ENCODE assay signal across 8 cellular contexts in genomic region chr12:114508529-114509129, GRCh38.
DNase-seq lines count a peak whose midpoint lies in the region; ATAC-seq and TF ChIP-seq lines count a peak whose summit lies in the region.

No MANE protein-coding gene starts in this region.

- H3K36me3 ChIP-seq in Karpas-422 (ENCODE audit: insufficient read depth, low read length) (no peaks in the 10 kb centered on the region), RWPE2 (ENCODE audit: low read depth) (no peaks in the 10 kb centered on the region), osteoblast (ENCODE audit: insufficient read depth, low read length) (no peaks in the 10 kb centered on the region), tibial artery (no peaks in the 10 kb centered on the region)

- no peaks in the 10 kb centered on the region for H3K36me3 Mint-ChIP-seq in activated T-helper 17 cell treated with anti-CD3 and anti-CD28 coated beads, Interleukin-2, amount 50 U/mL, for 72 hours (ENCODE audit: low read depth)

- TF ChIP-seq CTCF in RWPE2 (IDR thresholded peaks at IDR 0.05; ENCODE audit: poor library complexity, severe bottlenecking), result peak; percentile 85
- TF ChIP-seq CTCF in foreskin keratinocyte (conservative IDR thresholded peaks at IDR 0.05), result peak; percentile 75
- TF ChIP-seq CTCF in osteoblast (IDR thresholded peaks at IDR 0.05; ENCODE audit: extremely low read depth, low read depth, low read length), result peak; percentile 77
- TF ChIP-seq CTCF in tibial artery (IDR thresholded peaks at IDR 0.05), result peak; percentile 54 to 67

- H3K4me3 ChIP-seq in Karpas-422 (ENCODE audit: low read length) (no peak overlapping the region), RWPE2 (ENCODE audit: severe bottlenecking) (no peak overlapping the region), osteoblast (ENCODE audit: insufficient read depth, low read length) (no peak overlapping the region), tibial artery (no peak overlapping the region)

- ATAC-seq in RWPE2 (ENCODE audit: low read depth) (peak; percentile 73), foreskin keratinocyte (peak; percentile 75), HG02981 (IDR thresholded peaks at IDR 0.05; ENCODE audit: unreplicated experiment) (no peak)
- ATAC-seq in activated T-helper 17 cell treated with anti-CD3 and anti-CD28 coated beads, Interleukin-2, amount 50 U/mL, for 72 hours (replicated peaks), result peak; percentile 64

- H3K9ac ChIP-seq in Karpas-422 (ENCODE audit: low read length), result no peak overlapping the region

- no peaks in the 10 kb centered on the region for H4K20me1 ChIP-seq in Karpas-422 (ENCODE audit: insufficient read depth, low read depth, low read length)
- H4K20me1 ChIP-seq in osteoblast (ENCODE audit: insufficient read depth, low read length), result no peaks in the 10 kb centered on the region

- H3K27me3 ChIP-seq in Karpas-422 (ENCODE audit: low read length) (no peaks in the 10 kb centered on the region), RWPE2 (ENCODE audit: insufficient read depth, poor library complexity, severe bottlenecking) (peaks cover 29% of the 10 kb centered on the region), foreskin keratinocyte (peaks cover 3% of the 10 kb centered on the region), osteoblast (ENCODE audit: insufficient read depth, low read length) (no peaks in the 10 kb centered on the region), tibial artery (peaks cover 0 to 19% of the 10 kb centered on the region in 2 donors)

- no peaks in the 10 kb centered on the region for H3K4me1 ChIP-seq in Karpas-422 (ENCODE audit: low read length)
- no peaks in the 10 kb centered on the region for H3K4me1 ChIP-seq in RWPE2 (ENCODE audit: insufficient read depth, poor library complexity, severe bottlenecking)
- no peaks in the 10 kb centered on the region for H3K4me1 ChIP-seq in foreskin keratinocyte
- H3K4me1 ChIP-seq in osteoblast (ENCODE audit: insufficient read depth, low read length), result no peaks in the 10 kb centered on the region
- H3K4me1 ChIP-seq in tibial artery, result no peaks in the 10 kb centered on the region

- H3K9me3 Mint-ChIP-seq in activated T-helper 17 cell treated with anti-CD3 and anti-CD28 coated beads, Interleukin-2, amount 50 U/mL, for 72 hours, result no peaks in the 10 kb centered on the region

- H3K4me1 Mint-ChIP-seq in activated T-helper 17 cell treated with anti-CD3 and anti-CD28 coated beads, Interleukin-2, amount 50 U/mL, for 72 hours, result no peaks in the 10 kb centered on the region

- H3K9me3 ChIP-seq in Karpas-422 (ENCODE audit: low read length) (no peaks in the 10 kb centered on the region), RWPE2 (ENCODE audit: severe bottlenecking) (no peaks in the 10 kb centered on the region), osteoblast (ENCODE audit: low read depth, low read length) (no peaks in the 10 kb centered on the region), tibial artery (no peaks in the 10 kb centered on the region)

- H3K4me3 Mint-ChIP-seq in activated T-helper 17 cell treated with anti-CD3 and anti-CD28 coated beads, Interleukin-2, amount 50 U/mL, for 72 hours, result no peak overlapping the region

- H2AFZ ChIP-seq in Karpas-422 (ENCODE audit: low read length), result no peak overlapping the region
- no peak overlapping the region for H2AFZ ChIP-seq in osteoblast (ENCODE audit: low read length)

- no peaks in the 10 kb centered on the region for H3K9me2 ChIP-seq in Karpas-422 (replicated peaks; ENCODE audit: insufficient read depth, low read length)

- peaks cover 19% of the 10 kb centered on the region for H3K27me3 Mint-ChIP-seq in activated T-helper 17 cell treated with anti-CD3 and anti-CD28 coated beads, Interleukin-2, amount 50 U/mL, for 72 hours

- intact Hi-C loops in tibial artery (cut with DNase I; ENCODE audit: low total_unique reads), result no loop called here

- H3K27ac ChIP-seq in Karpas-422 (ENCODE audit: low read length) (no peak overlapping the region), RWPE2 (ENCODE audit: poor library complexity, severe bottlenecking) (no peak overlapping the region), foreskin keratinocyte (no peak overlapping the region), osteoblast (ENCODE audit: low read depth, low read length) (no peak overlapping the region), tibial artery (no peak overlapping the region)

- no peak overlapping the region for H3K27ac Mint-ChIP-seq in activated T-helper 17 cell treated with anti-CD3 and anti-CD28 coated beads, Interleukin-2, amount 50 U/mL, for 72 hours

- no peak overlapping the region for H3K4me2 ChIP-seq in Karpas-422 (ENCODE audit: low read depth, low read length, poor library complexity, severe bottlenecking)
- no peak overlapping the region for H3K4me2 ChIP-seq in osteoblast (ENCODE audit: insufficient read depth, low read length)

- DNase-seq in GM04504 (ENCODE audit: low read depth), result peak; percentile 51
- peak; percentile 83 for DNase-seq in Karpas-422
- DNase-seq in RWPE2 (ENCODE audit: low spot score), result no peak
- peak; percentile 17 to 43 for DNase-seq in foreskin keratinocyte
- peak; percentile 57 for DNase-seq in osteoblast (ENCODE audit: insufficient read length, low spot score, missing footprints)
- DNase-seq in tibial artery, result peak; percentile 75 to 80

- H3K79me2 ChIP-seq in Karpas-422 (ENCODE audit: low read length) (no peaks in the 10 kb centered on the region), osteoblast (ENCODE audit: insufficient read depth, low read length) (no peaks in the 10 kb centered on the region)
